ENCODE assay signal across 8 cellular contexts in genomic region chr10:99619851-99620712, GRCh38. TPM values are rescaled to one million over a fixed set of nuclear protein-coding genes. Genes with fewer than 3 reads are reported as not detected.
DNase-seq lines count a peak whose midpoint lies in the region; TF ChIP-seq lines count a peak whose summit lies in the region.

Gene SLC25A28 (minus strand): TSS chr10:99620439. CDS start chr10:99620335, 104 bp downstream.

- TF ChIP-seq EP300 in transverse colon (IDR thresholded peaks at IDR 0.05; ENCODE audit: low read depth), result no peak

- H3K27me3 ChIP-seq in adrenal gland, result no peaks in the 10 kb centered on the region
- H3K27me3 ChIP-seq in parathyroid adenoma (ENCODE audit: control insufficient read depth, insufficient read depth, low read length), result no peaks in the 10 kb centered on the region
- H3K27me3 ChIP-seq in transverse colon, result no peaks in the 10 kb centered on the region

- no peak for TF ChIP-seq POLR2A in adrenal gland (IDR thresholded peaks at IDR 0.05)
- TF ChIP-seq POLR2A in transverse colon (IDR thresholded peaks at IDR 0.05), result no peak

- H3K27ac ChIP-seq in HEK293 (ENCODE audit: extremely low read depth, low read depth, low read length), result peak within 1 kb of the TSS; percentile 99
- H3K27ac ChIP-seq in adrenal gland, result peak within 1 kb of the TSS; percentile 97 to 100 (median 99)
- peak within 1 kb of the TSS; percentile 96 for H3K27ac ChIP-seq in parathyroid adenoma
- H3K27ac ChIP-seq in transverse colon, result peak within 1 kb of the TSS; percentile 93 to 99 (median 98)

- intact Hi-C loops in adrenal gland (cut with DNase I), result loop anchor here (5.0 to 10.0 kb wide), 4 partner anchors 42 to 225 kb away; partner anchors contain the start of gene GOT1 (in 1 of the 2)
- intact Hi-C loops in cardiac septum (cut with DNase I), result no loop called here
- intact Hi-C loops in transverse colon (cut with DNase I; ENCODE audit: low total_unique reads), result no loop called here

- TF ChIP-seq CTCF in HEK293 (tag by site-specific recombination; IDR thresholded peaks at IDR 0.05) (no peak), adrenal gland (IDR thresholded peaks at IDR 0.05) (no peak), parathyroid adenoma (IDR thresholded peaks at IDR 0.05) (no peak), transverse colon (IDR thresholded peaks at IDR 0.05) (no peak)

- CTCF ChIA-PET in HEK293 (lab: Yijun Ruan, JAX), result interaction anchor here (0.6 to 7.0 kb wide), 9 partner anchors 8 to 228 kb away, joined by 3 to 71 read pairs (median 4); no protein-coding TSS in a partner anchor

- 0 out of 2 replicates have a peak, but pooled peaks cover 7% of the 10 kb centered on the region for H3K4me1 ChIP-seq in HEK293 (ENCODE audit: control insufficient read depth, insufficient read depth, low read length)
- H3K4me1 ChIP-seq in adrenal gland (replicated peaks in 1 of 2), result peaks cover 29 to 37% of the 10 kb centered on the region in 2 donors
- H3K4me1 ChIP-seq in parathyroid adenoma, result peaks cover 23% of the 10 kb centered on the region
- H3K4me1 ChIP-seq in transverse colon, result peaks cover 17 to 46% (median 38%) of the 10 kb centered on the region in 4 donors

- peak within 1 kb of the TSS; percentile 66 for H3K4me2 ChIP-seq in parathyroid adenoma (ENCODE audit: low read length)

- POLR2A ChIA-PET in HEK293 (lab: Yijun Ruan, JAX), result interaction anchor here (0.9 to 3.8 kb wide), 12 partner anchors 8 to 189 kb away, joined by 3 to 28 read pairs (median 6); partner anchors contain the start of genes COX15, CUTC, ENTPD7 and GOT1

- H3K36me3 ChIP-seq in HEK293 (ENCODE audit: control insufficient read depth in 2 of 2, insufficient read depth in 1 of 2, low read length in 2 of 2), result peaks cover 0 to 11% of the 10 kb centered on the region in 2 experiments; a peak in 1 of 3 replicates
- H3K36me3 ChIP-seq in adrenal gland (replicated peaks in 1 of 2), result no peaks in the 10 kb centered on the region
- no peaks in the 10 kb centered on the region for H3K36me3 ChIP-seq in parathyroid adenoma (ENCODE audit: control insufficient read depth, insufficient read depth, low read length)
- no peaks in the 10 kb centered on the region for H3K36me3 ChIP-seq in transverse colon

- H3K9me3 ChIP-seq in HEK293 (ENCODE audit: control insufficient read depth, insufficient read depth, low read depth, low read length) (no peaks in the 10 kb centered on the region), adrenal gland (replicated peaks in 1 of 3) (no peaks in the 10 kb centered on the region), parathyroid adenoma (ENCODE audit: control insufficient read depth, low read length) (no peaks in the 10 kb centered on the region), transverse colon (no peaks in the 10 kb centered on the region)

- H3K4me3 ChIP-seq in HEK293 (ENCODE audit: low read depth, low read length) (peak within 1 kb of the TSS; percentile 86), adrenal gland (peak within 1 kb of the TSS; percentile 71 to 78 (median 74)), parathyroid adenoma (ENCODE audit: low read depth, low read length) (peak within 1 kb of the TSS; percentile 88), transverse colon (peak within 1 kb of the TSS; percentile 75 to 95 (median 90))

- in situ Hi-C loops in transverse colon (cut with MboI; ENCODE audit: low pct_ligation_motif_present in 1 of 4, low pct_unique_long_range_greater_than_20kb in 1 of 4, low sequenced_read_pairs in 3 of 4), result loop anchor here (10.0 kb wide), 3 partner anchors 65 to 225 kb away; partner anchors contain the start of gene GOT1 (in 4 of the 4)

- DNase-seq in DMS153 treated with DMSO at 0.1 percent for 48 hours (lab: John Stamatoyannopoulos, UW; ENCODE audit: unreplicated experiment), result peak; percentile 98
- peak; percentile 98 for DNase-seq in NCI-H1092 treated with DMSO at 0.1 percent for 48 hours (lab: John Stamatoyannopoulos, UW)
- peak; percentile 87 to 97 for DNase-seq in SW 1271 (lab: John Stamatoyannopoulos, UW)
- peak; percentile 96 to 99 (median 97) for DNase-seq in adrenal gland
- peak; percentile 97 for DNase-seq in cardiac septum (ENCODE audit: low spot score)
- DNase-seq in transverse colon, result peak; percentile 95

- H3K79me2 ChIP-seq in parathyroid adenoma, result peaks cover 13% of the 10 kb centered on the region

- H2AFZ ChIP-seq in parathyroid adenoma, result peak within 1 kb of the TSS; percentile 97

- WGBS in adrenal gland, 4 donors, result 0 to 1% (median 1%) methylated on average over 18 to 75 of the region's 75 CpGs
- WGBS in transverse colon (ENCODE audit: low coverage in 1 of 2), 2 donors, result 1% methylated on average over 29 of the region's 75 CpGs; no CpG with 5 or more reads in 1 of the 2 donors

- H3K9ac ChIP-seq in parathyroid adenoma, result peak within 1 kb of the TSS; percentile 67

TF ChIP-seq in HEK293, 187 proteins besides CTCF, POLR2A, EP300 and RAD21:
- TF ChIP-seq SCRT1 (tag by site-specific recombination; IDR thresholded peaks at IDR 0.05; ENCODE audit: borderline replicate concordance) (no peak), ZNF660 (tag by site-specific recombination; IDR thresholded peaks at IDR 0.05) (no peak), TCF7L2 (IDR thresholded peaks at IDR 0.05; ENCODE audit: borderline replicate concordance, low read depth, low read length) (peak; percentile 100), ZNF704 (tag by site-specific recombination; IDR thresholded peaks at IDR 0.05) (no peak), ZBTB11 (tag by site-specific recombination; conservative IDR thresholded peaks at IDR 0.05; ENCODE audit: low read depth) (no peak), MEIS1 (CRISPR knock-in tag; IDR thresholded peaks at IDR 0.05; ENCODE audit: borderline replicate concordance) (no peak), ZFHX2 (tag by site-specific recombination; conservative IDR thresholded peaks at IDR 0.05) (peak; percentile 40; the same call in 1 of the 2 replicates), ZNF629 (tag by site-specific recombination; IDR thresholded peaks at IDR 0.05) (no peak), SP3 (tag by site-specific recombination; IDR thresholded peaks at IDR 0.05) (peak; percentile 95), ZNF335 (tag by site-specific recombination; conservative IDR thresholded peaks at IDR 0.05) (peak; percentile 51; the same call in 1 of the 2 replicates), KLF9 (tag by site-specific recombination; IDR thresholded peaks at IDR 0.05; ENCODE audit: low read depth) (peak; percentile 10), GLIS2 (tag by site-specific recombination; IDR thresholded peaks at IDR 0.05) (no peak), EGR2 (tag by site-specific recombination; IDR thresholded peaks at IDR 0.05; ENCODE audit: low read depth) (peak; percentile 44; the same call in 1 of the 2 replicates), SP2 (tag by site-specific recombination; IDR thresholded peaks at IDR 0.05) (peak; percentile 98), ZNF2 (tag by site-specific recombination; IDR thresholded peaks at IDR 0.05) (no peak)

RNA-seq across cellular contexts. Expression of gene SLC25A28, which starts in this region (rescaled TPM):
- total RNA-seq in adrenal gland, result 10 to 100 TPM in 7 of 8 donors, 1 to 10 TPM in 1; 9.6 to 70.9 (median 34.5) TPM
- polyA plus RNA-seq in adrenal gland, result 100 to 1,000 TPM; 131 to 299 (median 267) TPM
- 24.8 TPM for total RNA-seq in cardiac septum
- total RNA-seq in transverse colon, result 10 to 100 TPM; 22.1 to 36.2 (median 30.1) TPM

Comparison
In these comparisons a context has a peak if more than half of its experiments do, and no peak if none do; other contexts are left out.
1. Peak in every context shown above with its lines: DNase-seq, H3K4me3 ChIP-seq and H3K27ac ChIP-seq.
2. intact Hi-C loops: an anchor here in adrenal gland (5.0 to 10.0 kb wide); none called in cardiac septum and transverse colon.